In genomic region chr16:20838250-20838649, GRCh38 we compare ENCODE assay signal across 21 cellular contexts. TPM values are rescaled to one million over a fixed set of nuclear protein-coding genes. Genes with fewer than 3 reads are reported as not detected.
"Had no signal": no experiment of that assay in that cellular context is flagged by ENCODE, and none has a peak within 500 bp of the region (broad histone marks: within the 10 kb centered on the region; RNA-seq: fewer than 3 reads in every experiment).

No MANE protein-coding gene starts in this region.

- H3K9ac ChIP-seq: neural progenitor cell had no signal

- H2AFZ ChIP-seq: neural progenitor cell had no signal

- ATAC-seq: activated CD8-positive, alpha-beta T cell treated with anti-CD3 and anti-CD28 coated beads for 36 hours; activated T-helper 17 cell treated with anti-CD3 and anti-CD28 coated beads, Interleukin-2, amount 50 U/mL, for 72 hours; mucosa of descending colon; naive thymus-derived CD4-positive, alpha-beta T cell; stimulated activated naive CD8-positive, alpha-beta T cell treated with anti-CD3 and anti-CD28 coated beads, Interleukin-15, amount 100 ng/mL, for 72 hours had no signal

- H3K4me3 ChIP-seq: cardiac muscle cell, mucosa of descending colon, neural progenitor cell, prostate gland, right atrium auricular region had no signal

- H3K4me1 ChIP-seq: neural progenitor cell, prostate gland, right atrium auricular region had no signal

- H3K9me3 ChIP-seq: prostate gland, right atrium auricular region had no signal

- H3K27ac ChIP-seq: cardiac muscle cell, epithelial cell of prostate, neural progenitor cell, prostate gland, right atrium auricular region had no signal

- H3K36me3 ChIP-seq: cardiac muscle cell, prostate gland, right atrium auricular region had no signal

- DNase-seq: activated CD4-positive, alpha-beta T cell treated with anti-CD3 and anti-CD28 coated beads, Interleukin-2, amount 10 ng/mL, durations not matched to agents 24 days and 14 days; activated CD8-positive, alpha-beta T cell treated with anti-CD3 and anti-CD28 coated beads for 36 hours; activated naive CD4-positive, alpha-beta T cell treated with Interleukin-2 at 50 U/mL for 16 hours; activated naive CD8-positive, alpha-beta T cell treated with anti-CD3 and anti-CD28 coated beads, Interleukin-2, amount 10 ng/mL, durations not matched to agents 7 days and 5 days; activated T-cell treated with anti-CD3 and anti-CD28 coated beads, Interleukin-2, amount 50 U/mL, for 1 hour; amygdala; endodermal cell; foreskin fibroblast; mesenchymal stem cell; mucosa of descending colon; naive thymus-derived CD4-positive, alpha-beta T cell; stimulated activated CD4-positive, alpha-beta T cell treated with anti-CD3 and anti-CD28 coated beads, Interleukin-15, amount 100 ng/mL, for 24 hours; stimulated activated CD4-positive, alpha-beta T cell treated with anti-CD3 and anti-CD28 coated beads, Interleukin-2, amount 100 ng/mL, for 48 hours; stimulated activated naive CD8-positive, alpha-beta T cell treated with anti-CD3 and anti-CD28 coated beads, Interleukin-15, amount 100 ng/mL, for 72 hours; trophoblast cell had no signal

- H3K27me3 ChIP-seq: cardiac muscle cell, neural progenitor cell, right atrium auricular region had no signal

- H3K4me2 ChIP-seq: neural progenitor cell had no signal

RNA-seq across cellular contexts. Expression of gene REXO5, which starts 31.9 kb away (rescaled TPM):
- polyA plus RNA-seq: naive thymus-derived CD4-positive, alpha-beta T cell had no signal
